ENCODE assay signal across 21 cellular contexts in the genomic region with DNA sequence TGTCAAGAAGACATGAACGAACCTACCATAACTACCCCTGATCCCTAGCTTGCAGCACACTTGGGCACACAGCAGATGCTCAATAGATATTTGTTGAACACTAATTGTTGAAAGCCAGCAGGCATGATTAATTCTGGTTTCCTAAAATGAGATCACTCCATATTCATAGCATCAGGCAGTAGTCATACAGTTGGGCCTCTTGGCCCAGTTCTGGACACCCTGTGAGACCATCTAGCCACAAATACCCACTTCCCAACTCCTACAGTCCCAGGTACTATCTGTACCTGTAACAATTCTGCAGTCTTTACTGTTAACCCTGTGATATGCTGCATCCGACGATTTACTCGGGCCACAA. TPM values are rescaled to one million over a fixed set of nuclear protein-coding genes. Genes with fewer than 3 reads are reported as not detected.
DNase-seq lines count a peak whose midpoint lies in the region; ATAC-seq, FAIRE-seq and TF ChIP-seq lines count a peak whose summit lies in the region.
"Had no signal": no experiment of that assay in that cellular context is flagged by ENCODE, and none has a peak within 500 bp of the region (broad histone marks: within the 10 kb centered on the region; RNA-seq: fewer than 3 reads in every experiment).

No MANE protein-coding gene starts in this region.

- H3K9me2 ChIP-seq in Karpas-422 (replicated peaks; ENCODE audit: insufficient read depth, low read length), result no peaks in the 10 kb centered on the region

- no peak for FAIRE-seq in bronchial epithelial cell (lab: Jason Lieb, UNC)

- DNase-seq in GM03348 (ENCODE audit: low spot score) (peak; percentile 50), Karpas-422 (no peak), bronchial epithelial cell (ENCODE audit: low read depth) (peak; percentile 19), progenitor cell of endocrine pancreas (ENCODE audit: low spot score, unreplicated experiment) (no peak), trophoblast cell (no peak)
- no peak for DNase-seq in stimulated activated naive CD4-positive, alpha-beta T cell treated with Interleukin-2 at 50 U/mL for 16 hours (lab: John Stamatoyannopoulos, UW)
- DNase-seq: caudate nucleus; CD4-positive, CD25-positive, alpha-beta regulatory T cell; effector memory CD8-positive, alpha-beta T cell; foreskin keratinocyte; H9; MV-4-11; NCI-H2107; NCI-H774; retina; stimulated activated CD4-positive, alpha-beta T cell treated with anti-CD3 and anti-CD28 coated beads, Interleukin-1b, Interleukin-23, amount 100 ng/mL, for 48 hours; T-helper 17 cell; thyroid gland had no signal

- H3K4me3 Mint-ChIP-seq in progenitor cell of endocrine pancreas (ENCODE audit: low read depth), result no peak overlapping the region
- H3K4me3 Mint-ChIP-seq: activated naive CD4-positive, alpha-beta T cell treated with anti-CD3 and anti-CD28 coated beads, Interleukin-2, amount 50 U/mL, for 24 hours; CD4-positive, CD25-positive, alpha-beta regulatory T cell; effector memory CD8-positive, alpha-beta T cell; H9; T-helper 17 cell had no signal

- no peak overlapping the region for H4K12ac ChIP-seq in trophoblast cell (ENCODE audit: low read depth, low read length)

- H2BK12ac ChIP-seq in trophoblast cell (ENCODE audit: low read length), result no peak overlapping the region

- no peak overlapping the region for H2BK5ac ChIP-seq in trophoblast cell (ENCODE audit: low read depth, low read length, poor library complexity)

- peak overlapping the region; percentile 16 for H3K4me2 ChIP-seq in Karpas-422 (ENCODE audit: low read depth, low read length, poor library complexity, severe bottlenecking)
- no peak overlapping the region for H3K4me2 ChIP-seq in trophoblast cell (ENCODE audit: low read length)

- peak overlapping the region; percentile 12 for H3K27ac Mint-ChIP-seq in progenitor cell of endocrine pancreas
- H3K27ac Mint-ChIP-seq: activated naive CD4-positive, alpha-beta T cell treated with anti-CD3 and anti-CD28 coated beads, Interleukin-2, amount 50 U/mL, for 24 hours; CD4-positive, CD25-positive, alpha-beta regulatory T cell; effector memory CD8-positive, alpha-beta T cell; nephron; T-helper 17 cell had no signal

- H3K36me3 ChIP-seq in Karpas-422 (ENCODE audit: insufficient read depth, low read length) (no peaks in the 10 kb centered on the region), bronchial epithelial cell (ENCODE audit: control insufficient read depth, insufficient read depth, low read length) (peaks cover 26% of the 10 kb centered on the region), trophoblast cell (ENCODE audit: control insufficient read depth in 1 of 2, insufficient read depth in 2 of 2, low read length in 2 of 2) (peaks cover 7 to 10% of the 10 kb centered on the region in 2 experiments)

- no peak overlapping the region for H2BK120ac ChIP-seq in trophoblast cell (ENCODE audit: insufficient read depth, low read length, poor library complexity)

- no peak for TF ChIP-seq CTCF in bronchial epithelial cell (IDR thresholded peaks at IDR 0.05; ENCODE audit: insufficient read depth, low read length, severe bottlenecking)
- TF ChIP-seq CTCF in progenitor cell of endocrine pancreas (IDR thresholded peaks at IDR 0.05; ENCODE audit: unreplicated experiment), result no peak

- H3K27me3 Mint-ChIP-seq in progenitor cell of endocrine pancreas, result no peaks in the 10 kb centered on the region
- H3K27me3 Mint-ChIP-seq: activated naive CD4-positive, alpha-beta T cell treated with anti-CD3 and anti-CD28 coated beads, Interleukin-2, amount 50 U/mL, for 24 hours; effector memory CD8-positive, alpha-beta T cell had no signal

- no peak overlapping the region for H4K8ac ChIP-seq in trophoblast cell (ENCODE audit: low read depth, low read length)

- no peak overlapping the region for H3K23ac ChIP-seq in trophoblast cell (ENCODE audit: low read length)

- whole genome bisulfite sequencing in trophoblast cell (ENCODE audit: extremely low coverage, insufficient coverage, insufficient read length), result no CpG with 5 or more reads among the region's 4 CpGs

- no peak overlapping the region for H2AFZ ChIP-seq in Karpas-422 (ENCODE audit: low read length)
- no peak overlapping the region for H2AFZ ChIP-seq in trophoblast cell (ENCODE audit: insufficient read depth, low read length, poor library complexity)

- H3K4me1 ChIP-seq in Karpas-422 (ENCODE audit: low read length) (peaks cover 64% of the 10 kb centered on the region), trophoblast cell (ENCODE audit: control insufficient read depth in 1 of 2, insufficient read depth in 2 of 2, low read length in 2 of 2) (no peaks in the 10 kb centered on the region)
- H3K4me1 ChIP-seq: foreskin keratinocyte, thyroid gland had no signal

- H2AK5ac ChIP-seq in trophoblast cell (ENCODE audit: low read length), result no peak overlapping the region

- no peak for ATAC-seq in GM19463 (IDR thresholded peaks at IDR 0.05; ENCODE audit: unreplicated experiment)
- ATAC-seq: effector memory CD8-positive, alpha-beta T cell; foreskin keratinocyte; T-helper 17 cell had no signal

- no peaks in the 10 kb centered on the region for H4K20me1 ChIP-seq in Karpas-422 (ENCODE audit: insufficient read depth, low read depth, low read length)

- H3K79me1 ChIP-seq in trophoblast cell (ENCODE audit: low read length), result no peaks in the 10 kb centered on the region

- peaks cover 7% of the 10 kb centered on the region for H3K36me3 Mint-ChIP-seq in progenitor cell of endocrine pancreas (ENCODE audit: insufficient read depth)
- H3K36me3 Mint-ChIP-seq: activated naive CD4-positive, alpha-beta T cell treated with anti-CD3 and anti-CD28 coated beads, Interleukin-2, amount 50 U/mL, for 24 hours; CD4-positive, CD25-positive, alpha-beta regulatory T cell had no signal

- H3K27me3 ChIP-seq in Karpas-422 (ENCODE audit: low read length), result no peaks in the 10 kb centered on the region
- no peaks in the 10 kb centered on the region for H3K27me3 ChIP-seq in bronchial epithelial cell (ENCODE audit: control insufficient read depth, insufficient read depth, low read length)
- H3K27me3 ChIP-seq in trophoblast cell (ENCODE audit: insufficient read depth, low read length), result no peaks in the 10 kb centered on the region
- H3K27me3 ChIP-seq: foreskin keratinocyte, thyroid gland had no signal

- H3K4ac ChIP-seq in trophoblast cell (ENCODE audit: low read depth, low read length), result no peak overlapping the region

- no peak overlapping the region for H3K14ac ChIP-seq in trophoblast cell (ENCODE audit: low read length)

- peak overlapping the region; percentile 28; the same call in 1 of the 2 replicates for H3K9ac ChIP-seq in Karpas-422 (ENCODE audit: low read length)
- no peak overlapping the region for H3K9ac ChIP-seq in trophoblast cell (ENCODE audit: low read length)

- peaks cover 18% of the 10 kb centered on the region for H3K4me1 Mint-ChIP-seq in progenitor cell of endocrine pancreas (ENCODE audit: low read depth)
- H3K4me1 Mint-ChIP-seq: activated naive CD4-positive, alpha-beta T cell treated with anti-CD3 and anti-CD28 coated beads, Interleukin-2, amount 50 U/mL, for 24 hours; CD4-positive, CD25-positive, alpha-beta regulatory T cell had no signal

- H4K91ac ChIP-seq in trophoblast cell (ENCODE audit: low read depth, low read length), result no peak overlapping the region

- H3K9me3 Mint-ChIP-seq in progenitor cell of endocrine pancreas (ENCODE audit: low read depth), result no peaks in the 10 kb centered on the region
- H3K9me3 Mint-ChIP-seq: activated naive CD4-positive, alpha-beta T cell treated with anti-CD3 and anti-CD28 coated beads, Interleukin-2, amount 50 U/mL, for 24 hours; CD4-positive, CD25-positive, alpha-beta regulatory T cell; effector memory CD8-positive, alpha-beta T cell; nephron had no signal

- H3K9me3 ChIP-seq in Karpas-422 (ENCODE audit: low read length), result no peaks in the 10 kb centered on the region
- peaks cover 2% of the 10 kb centered on the region for H3K9me3 ChIP-seq in trophoblast cell (ENCODE audit: insufficient read depth, low read depth, low read length)
- H3K9me3 ChIP-seq: thyroid gland had no signal

- H3K4me3 ChIP-seq in Karpas-422 (ENCODE audit: low read length) (no peak overlapping the region), bronchial epithelial cell (ENCODE audit: low read depth, low read length) (no peak overlapping the region), trophoblast cell (ENCODE audit: low read depth, low read length) (no peak overlapping the region)
- H3K4me3 ChIP-seq: thyroid gland had no signal

- H3K18ac ChIP-seq in trophoblast cell (ENCODE audit: low read length), result no peak overlapping the region

- H3K79me2 ChIP-seq in Karpas-422 (ENCODE audit: low read length), result no peaks in the 10 kb centered on the region
- no peaks in the 10 kb centered on the region for H3K79me2 ChIP-seq in trophoblast cell (ENCODE audit: control insufficient read depth, insufficient read depth, low read length, poor library complexity)

- H3K27ac ChIP-seq in Karpas-422 (ENCODE audit: low read length), result no peak overlapping the region
- H3K27ac ChIP-seq in trophoblast cell (ENCODE audit: low read depth, low read length), result no peak overlapping the region
- H3K27ac ChIP-seq: foreskin keratinocyte, thyroid gland had no signal

RNA-seq across cellular contexts. Expression of a gene that starts 24.2 kb away (rescaled TPM):
- total RNA-seq in Karpas-422 (2014; rRNA removed; shearing (Covaris generic); ENCODE audit: low replicate concordance), result 0.18 TPM in 1 of 2 replicates, not detected in the other
- total RNA-seq in bronchial epithelial cell, result 174 and 190 TPM in 2 replicates
- total RNA-seq in progenitor cell of endocrine pancreas, result 18.5 and 23.8 TPM in 2 replicates
- 31.5 and 32.0 TPM in 2 replicates for polyA plus RNA-seq in trophoblast cell (2013)
- total RNA-seq: CD4-positive, CD25-positive, alpha-beta regulatory T cell had no signal
- polyA plus RNA-seq: CD4-positive, CD25-positive, alpha-beta regulatory T cell had no signal

RNA-seq across cellular contexts. Expression of a gene that starts 54.1 kb away (rescaled TPM):
- total RNA-seq in Karpas-422 (2014; rRNA removed; shearing (Covaris generic); ENCODE audit: low replicate concordance), result not detected in 2 replicates
- 12.9 and 18.8 TPM in 2 replicates for total RNA-seq in bronchial epithelial cell
- total RNA-seq in progenitor cell of endocrine pancreas, result 14.3 and 14.7 TPM in 2 replicates
- 15.8 and 16.7 TPM in 2 replicates for polyA plus RNA-seq in trophoblast cell (2013)
- total RNA-seq: CD4-positive, CD25-positive, alpha-beta regulatory T cell; T-helper 17 cell had no signal
- polyA plus RNA-seq: CD4-positive, CD25-positive, alpha-beta regulatory T cell had no signal

Comparison
In these comparisons a context has a peak if more than half of its experiments do, and no peak if none do; other contexts are left out.
1. DNase-seq: peak in GM03348 (single experiment) and bronchial epithelial cell (single experiment); none in Karpas-422 (single experiment), progenitor cell of endocrine pancreas (single experiment), stimulated activated naive CD4-positive, alpha-beta T cell treated with Interleukin-2 at 50 U/mL for 16 hours (single experiment) and trophoblast cell (0 of 2).
2. RNA of a gene that starts 24.2 kb away (total RNA-seq): 174 to 190 TPM in bronchial epithelial cell and 18.5 to 23.8 TPM in progenitor cell of endocrine pancreas; 0.18 TPM in Karpas-422; every median in the first group is over 10 times any median in the second.
3. RNA of a gene that starts 54.1 kb away (total RNA-seq): 14.3 to 14.7 TPM in progenitor cell of endocrine pancreas and 12.9 to 18.8 TPM in bronchial epithelial cell; not detected in Karpas-422; every median in the first group is over 10 times any median in the second.